ENCODE assay signal across 17 cellular contexts in genomic region chr18:2723207-2723606, GRCh38.
DNase-seq lines count a peak whose midpoint lies in the region; ATAC-seq and TF ChIP-seq lines count a peak whose summit lies in the region.
"Had no signal": no experiment of that assay in that cellular context is flagged by ENCODE, and none has a peak within 500 bp of the region (broad histone marks: within the 10 kb centered on the region; RNA-seq: fewer than 3 reads in every experiment).

No MANE protein-coding gene starts in this region.

- CTCF ChIA-PET in T-cell (lab: Charles Lee), result interaction anchor here in 1 of 2 donors (0.6 to 1.3 kb wide), 2 partner anchors 30 to 221 kb away, joined by 5 to 6 read pairs; no protein-coding TSS in a partner anchor

- POLR2A ChIA-PET in T-cell (lab: Charles Lee), result interaction anchor here (0.6 to 1.5 kb wide), 4 partner anchors 10 to 37 kb away, joined by 3 to 4 read pairs (median 3); no protein-coding TSS in a partner anchor

- peak overlapping the region; percentile 97 for H3K27ac Mint-ChIP-seq in activated T-cell treated with anti-CD3 and anti-CD28 coated beads, Interleukin-2, amount 50 U/mL, for 72 hours
- H3K27ac Mint-ChIP-seq in T-cell (peak overlapping the region; percentile 74 to 82), endothelial cell (ENCODE audit: unreplicated experiment) (peak overlapping the region; percentile 3), glutamatergic neuron (ENCODE audit: unreplicated experiment) (no peak overlapping the region)
- H3K27ac Mint-ChIP-seq in stimulated activated effector memory CD8-positive, alpha-beta T cell treated with anti-CD3 and anti-CD28 coated beads, Interleukin-12 subunit alpha, Interleukin-12 subunit beta, amount 100 ng/mL, for 72 hours, result peak overlapping the region; percentile 82

- H3K36me3 Mint-ChIP-seq in activated T-cell treated with anti-CD3 and anti-CD28 coated beads, Interleukin-2, amount 50 U/mL, for 72 hours (ENCODE audit: insufficient read depth in 2 of 2), result peaks cover 15 to 52% of the 10 kb centered on the region in 2 donors
- H3K36me3 Mint-ChIP-seq in T-cell (peaks cover 61% of the 10 kb centered on the region), endothelial cell (ENCODE audit: low read depth, unreplicated experiment) (peaks cover 9% of the 10 kb centered on the region), glutamatergic neuron (ENCODE audit: unreplicated experiment) (no peaks in the 10 kb centered on the region)
- peaks cover 100% of the 10 kb centered on the region for H3K36me3 Mint-ChIP-seq in stimulated activated effector memory CD8-positive, alpha-beta T cell treated with anti-CD3 and anti-CD28 coated beads, Interleukin-12 subunit alpha, Interleukin-12 subunit beta, amount 100 ng/mL, for 72 hours

- TF ChIP-seq CTCF in endothelial cell (IDR thresholded peaks at IDR 0.05; ENCODE audit: unreplicated experiment), result no peak
- TF ChIP-seq CTCF in glutamatergic neuron (IDR thresholded peaks at IDR 0.05; ENCODE audit: partially characterized antibody, unreplicated experiment), result no peak
- TF ChIP-seq CTCF in GM13977 (IDR thresholded peaks at IDR 0.05; ENCODE audit: extremely low read depth, insufficient read depth, missing control alignments), result no peak

- H3K27me3 Mint-ChIP-seq in activated T-cell treated with anti-CD3 and anti-CD28 coated beads, Interleukin-2, amount 50 U/mL, for 72 hours (ENCODE audit: low read depth), result no peaks in the 10 kb centered on the region
- H3K27me3 Mint-ChIP-seq in T-cell (no peaks in the 10 kb centered on the region), endothelial cell (ENCODE audit: unreplicated experiment) (no peaks in the 10 kb centered on the region), glutamatergic neuron (ENCODE audit: unreplicated experiment) (no peaks in the 10 kb centered on the region)

- H3K4me1 Mint-ChIP-seq in activated T-cell treated with anti-CD3 and anti-CD28 coated beads, Interleukin-2, amount 50 U/mL, for 72 hours (ENCODE audit: low read depth), result peaks cover 34% of the 10 kb centered on the region
- H3K4me1 Mint-ChIP-seq in T-cell (peaks cover 35 to 49% (median 48%) of the 10 kb centered on the region in 3 donors), endothelial cell (ENCODE audit: unreplicated experiment) (peaks cover 13% of the 10 kb centered on the region), glutamatergic neuron (ENCODE audit: low read depth, unreplicated experiment) (peaks cover 6% of the 10 kb centered on the region)
- peaks cover 20% of the 10 kb centered on the region for H3K4me1 Mint-ChIP-seq in stimulated activated effector memory CD8-positive, alpha-beta T cell treated with anti-CD3 and anti-CD28 coated beads, Interleukin-12 subunit alpha, Interleukin-12 subunit beta, amount 100 ng/mL, for 72 hours

- H3K9me3 Mint-ChIP-seq in activated T-cell treated with anti-CD3 and anti-CD28 coated beads, Interleukin-2, amount 50 U/mL, for 72 hours, result no peaks in the 10 kb centered on the region
- no peaks in the 10 kb centered on the region for H3K9me3 Mint-ChIP-seq in T-cell
- no peaks in the 10 kb centered on the region for H3K9me3 Mint-ChIP-seq in endothelial cell (ENCODE audit: unreplicated experiment)
- H3K9me3 Mint-ChIP-seq in stimulated activated effector memory CD8-positive, alpha-beta T cell treated with anti-CD3 and anti-CD28 coated beads, Interleukin-12 subunit alpha, Interleukin-12 subunit beta, amount 100 ng/mL, for 72 hours, result no peaks in the 10 kb centered on the region
- H3K9me3 Mint-ChIP-seq in glutamatergic neuron (ENCODE audit: unreplicated experiment), result no peaks in the 10 kb centered on the region

- in situ Hi-C loops in GM13977 (cut with MboI; ENCODE audit: low pct_unique_long_range_greater_than_20kb, low sequenced_read_pairs, unreplicated experiment), result no loop called here

- ATAC-seq in activated T-cell treated with anti-CD3 and anti-CD28 coated beads, Interleukin-2, amount 50 U/mL, for 72 hours (replicated peaks in 1 of 2), result peak in 1 of 2 donors; percentile 38
- ATAC-seq in T-cell (replicated peaks in 1 of 4), result no peak
- peak; percentile 60 for ATAC-seq in stimulated activated effector memory CD8-positive, alpha-beta T cell treated with anti-CD3 and anti-CD28 coated beads, Interleukin-12 subunit alpha, Interleukin-12 subunit beta, amount 100 ng/mL, for 72 hours
- ATAC-seq: gastrocnemius medialis, right lobe of liver had no signal

- no peak overlapping the region for H3K4me3 Mint-ChIP-seq in activated T-cell treated with anti-CD3 and anti-CD28 coated beads, Interleukin-2, amount 50 U/mL, for 72 hours
- no peak overlapping the region for H3K4me3 Mint-ChIP-seq in T-cell
- H3K4me3 Mint-ChIP-seq in endothelial cell (ENCODE audit: unreplicated experiment), result no peak overlapping the region
- H3K4me3 Mint-ChIP-seq in stimulated activated effector memory CD8-positive, alpha-beta T cell treated with anti-CD3 and anti-CD28 coated beads, Interleukin-12 subunit alpha, Interleukin-12 subunit beta, amount 100 ng/mL, for 72 hours, result no peak overlapping the region
- H3K4me3 Mint-ChIP-seq in glutamatergic neuron (ENCODE audit: unreplicated experiment), result no peak overlapping the region

- no peak for DNase-seq in activated T-cell treated with anti-CD3 and anti-CD28 coated beads, Interleukin-2, amount 50 U/mL, for 72 hours
- DNase-seq in activated T-cell treated with anti-CD3 and anti-CD28 coated beads, Interleukin-2, amount 50 U/mL, for 48 hours, result no peak
- DNase-seq in T-cell, result no peak
- no peak for DNase-seq in endothelial cell (ENCODE audit: low spot score)
- no peak for DNase-seq in stimulated activated effector memory CD8-positive, alpha-beta T cell treated with anti-CD3 and anti-CD28 coated beads, Interleukin-12 subunit alpha, Interleukin-12 subunit beta, amount 100 ng/mL, for 72 hours (ENCODE audit: low spot score in 2 of 2)
- DNase-seq in glutamatergic neuron, result no peak
- DNase-seq in GM13977 (ENCODE audit: low spot score), result no peak
- DNase-seq in C1 segment of cervical spinal cord (lab: John Stamatoyannopoulos, UW), result no peak
- DNase-seq: activated CD8-positive, alpha-beta memory T cell treated with anti-CD3 and anti-CD28 coated beads, Interleukin-2, amount 50 U/mL, for 48 hours; anterior cingulate cortex; Caco-2; gastrocnemius medialis; GDM1; NCI-H2171; NCI-H82; right lobe of liver; stimulated activated CD4-positive, alpha-beta T cell treated with anti-CD3 and anti-CD28 coated beads, Interleukin-2, amount 100 ng/mL, for 48 hours had no signal
